Comparison of ENCODE assay signal across 17 cellular contexts in genomic region chr4:30865676-30866075, GRCh38.
"Had no signal": no experiment of that assay in that cellular context is flagged by ENCODE, and none has a peak within 500 bp of the region (broad histone marks: within the 10 kb centered on the region; RNA-seq: fewer than 3 reads in every experiment).

No MANE protein-coding gene starts in this region.

- H3K36me3 ChIP-seq: lower lobe of right lung had no signal

- ATAC-seq: activated naive CD4-positive, alpha-beta T cell treated with anti-CD3 and anti-CD28 coated beads, Interleukin-2, amount 50 U/mL, for 72 hours; left cardiac atrium; lower lobe of right lung; natural killer cell; psoas muscle; stimulated activated naive CD8-positive, alpha-beta T cell treated with anti-CD3 and anti-CD28 coated beads, Interleukin-15, Interleukin-2, amounts not matched to agents 100 U/mL and 50 U/mL, for 24 hours had no signal

- H3K9me3 ChIP-seq: lower lobe of right lung, psoas muscle, testis had no signal

- H3K4me1 ChIP-seq: lower lobe of right lung, psoas muscle, testis had no signal

- H3K27ac ChIP-seq: lower lobe of right lung, psoas muscle had no signal

- H3K27me3 ChIP-seq: testis had no signal

- H3K27ac Mint-ChIP-seq: activated naive CD4-positive, alpha-beta T cell treated with anti-CD3 and anti-CD28 coated beads, Interleukin-2, amount 50 U/mL, for 72 hours; natural killer cell had no signal

- H3K4me1 Mint-ChIP-seq: natural killer cell had no signal

- H3K4me3 Mint-ChIP-seq: natural killer cell had no signal

- H3K4me3 ChIP-seq: lower lobe of right lung, psoas muscle, testis had no signal

- DNase-seq: activated CD4-positive, alpha-beta T cell treated with anti-CD3 and anti-CD28 coated beads, Interleukin-2, amount 50 U/mL, for 1 hour; activated CD4-positive, CD25-positive, alpha-beta regulatory T cell; activated effector memory CD4-positive, alpha-beta T cell treated with Interleukin-2 at 50 U/mL for 16 hours; amygdala; glutamatergic neuron; left cardiac atrium; lower lobe of right lung; natural killer cell; occipital lobe; psoas muscle; SHP77; stimulated activated CD4-positive, alpha-beta T cell treated with anti-CD3 and anti-CD28 coated beads, Interleukin-4, amount 100 ng/mL, for 1 hour; stimulated activated CD8-positive, alpha-beta memory T cell treated with anti-CD3 and anti-CD28 coated beads, Interleukin-4, amount 100 ng/mL, for 48 hours; stimulated activated naive CD8-positive, alpha-beta T cell treated with anti-CD3 and anti-CD28 coated beads, Interleukin-15, Interleukin-2, amounts not matched to agents 100 U/mL and 50 U/mL, for 24 hours; T-helper 2 cell; testis had no signal

- H3K36me3 Mint-ChIP-seq: activated naive CD4-positive, alpha-beta T cell treated with anti-CD3 and anti-CD28 coated beads, Interleukin-2, amount 50 U/mL, for 72 hours; natural killer cell had no signal
